ENCODE assay signal across 8 cellular contexts in genomic region chr3:141739731-141740130, GRCh38. TPM values are rescaled to one million over a fixed set of nuclear protein-coding genes. Genes with fewer than 3 reads are reported as not detected.
DNase-seq lines count a peak whose midpoint lies in the region; ATAC-seq and TF ChIP-seq lines count a peak whose summit lies in the region.

No MANE protein-coding gene starts in this region.

- intact Hi-C loops in heart left ventricle (cut with DNase I) (loop anchor here (2.0 to 10.0 kb wide), 15 partner anchors 58 to 535 kb away; partner anchors contain the start of gene ATP1B3 (in 4 of the 10)), left ventricle myocardium superior (cut with micrococcal nuclease) (loop anchor here (5.0 kb wide), 2 partner anchors 138 to 173 kb away; partner anchors contain the start of gene ATP1B3), ascending aorta (cut with DNase I) (loop anchor here (5.0 kb wide), 4 partner anchors 82 to 708 kb away; partner anchors contain the start of genes RASA2 and XRN1)

- H3K27me3 Mint-ChIP-seq in memory B cell: no peaks in the 10 kb centered on the region

- peaks cover 17% of the 10 kb centered on the region for H3K4me1 Mint-ChIP-seq in memory B cell

- H3K27ac Mint-ChIP-seq in memory B cell: peak overlapping the region; percentile 96

- peak overlapping the region in 7 of 12 donors; percentile 91 to 97 (median 96) for H3K27ac ChIP-seq in heart left ventricle
- H3K27ac ChIP-seq in ascending aorta: peak overlapping the region; percentile 93 to 99
- peak overlapping the region; percentile 90 to 96 (median 94) for H3K27ac ChIP-seq in upper lobe of left lung

- TF ChIP-seq EP300 in upper lobe of left lung (IDR thresholded peaks at IDR 0.05): no peak

- 74 to 80% (median 78%) methylated on average over 2 of the region's 2 CpGs for WGBS in heart left ventricle, 4 donors
- 71 to 72% methylated on average over 2 of the region's 2 CpGs for WGBS in upper lobe of left lung, 2 donors

- ATAC-seq in heart left ventricle (no peak), left ventricle myocardium superior (no peak), memory B cell (ENCODE audit: low read depth) (no peak), upper lobe of left lung (ENCODE audit: low FRiP score in 2 of 2) (no peak), HG02885 (IDR thresholded peaks at IDR 0.05; ENCODE audit: poor library complexity, unreplicated experiment) (no peak), HG03108 (IDR thresholded peaks at IDR 0.05; ENCODE audit: unreplicated experiment) (no peak)

- H3K4me1 ChIP-seq in heart left ventricle (peaks cover 0 to 53% (median 34%) of the 10 kb centered on the region in 12 donors), ascending aorta (peaks cover 0 to 31% of the 10 kb centered on the region in 2 donors), upper lobe of left lung (peaks cover 28 to 41% (median 31%) of the 10 kb centered on the region in 4 donors)

- H3K36me3 ChIP-seq in heart left ventricle: peaks cover 0 to 23% (median 20%) of the 10 kb centered on the region in 9 donors
- peaks cover 2 to 4% of the 10 kb centered on the region in 2 donors for H3K36me3 ChIP-seq in ascending aorta
- H3K36me3 ChIP-seq in upper lobe of left lung: peaks cover 0 to 7% (median 2%) of the 10 kb centered on the region in 4 donors

- TF ChIP-seq POLR2A in heart left ventricle (IDR thresholded peaks at IDR 0.05): no peak
- TF ChIP-seq POLR2A in upper lobe of left lung (IDR thresholded peaks at IDR 0.05): no peak

- H3K4me3 Mint-ChIP-seq in memory B cell: peak overlapping the region; percentile 99

- no peaks in the 10 kb centered on the region for H3K9me3 Mint-ChIP-seq in memory B cell

- no peaks in the 10 kb centered on the region for H3K9me3 ChIP-seq in heart left ventricle
- H3K9me3 ChIP-seq in ascending aorta: no peaks in the 10 kb centered on the region
- no peaks in the 10 kb centered on the region for H3K9me3 ChIP-seq in upper lobe of left lung

- H3K27me3 ChIP-seq in heart left ventricle: no peaks in the 10 kb centered on the region
- H3K27me3 ChIP-seq in ascending aorta: no peaks in the 10 kb centered on the region
- H3K27me3 ChIP-seq in upper lobe of left lung: no peaks in the 10 kb centered on the region

- H3K36me3 Mint-ChIP-seq in memory B cell: peaks cover 6% of the 10 kb centered on the region

- no peak for TF ChIP-seq CTCF in heart left ventricle (IDR thresholded peaks at IDR 0.05)
- TF ChIP-seq CTCF in ascending aorta (IDR thresholded peaks at IDR 0.05): no peak
- TF ChIP-seq CTCF in upper lobe of left lung (IDR thresholded peaks at IDR 0.05): no peak

- DNase-seq in heart left ventricle (no peak), left ventricle myocardium superior (no peak), ascending aorta (ENCODE audit: low spot score in 2 of 2) (no peak), memory B cell (ENCODE audit: low spot score in 2 of 2) (no peak), upper lobe of left lung (no peak), NCI-H1092 treated with DMSO at 0.1 percent for 48 hours (lab: John Stamatoyannopoulos, UW) (no peak)

- H3K4me3 ChIP-seq in heart left ventricle: peak overlapping the region in 10 of 12 donors; percentile 63 to 99 (median 94)
- peak overlapping the region; percentile 91 to 97 for H3K4me3 ChIP-seq in ascending aorta
- peak overlapping the region in 3 of 4 donors; percentile 70 to 90 (median 83) for H3K4me3 ChIP-seq in upper lobe of left lung

RNA-seq across cellular contexts. Expression of gene RNF7, which starts 1.6 kb away (rescaled TPM):
- total RNA-seq in heart left ventricle: 10 to 100 TPM; 73.0 to 95.3 (median 79.4) TPM
- 100 to 1,000 TPM in 1 of 2 donors, 10 to 100 TPM in 1; 91.3 to 197 TPM for polyA plus RNA-seq in heart left ventricle
- 85.0 TPM for total RNA-seq in left ventricle myocardium superior
- total RNA-seq in ascending aorta: 32.1 TPM
- 10 to 100 TPM in 5 of 6 donors, 1 to 10 TPM in 1; 9.4 to 76.3 (median 49.0) TPM for total RNA-seq in upper lobe of left lung

RNA-seq across cellular contexts. Expression of gene GRK7, which starts 23.5 kb away (rescaled TPM):
- total RNA-seq in heart left ventricle (under 1 TPM in 1 of 9 donors, not detected in 8; 0.13 TPM), left ventricle myocardium superior (not detected), ascending aorta (not detected), upper lobe of left lung (under 1 TPM in 1 of 6 donors, not detected in 5; 0.22 TPM)
- polyA plus RNA-seq in heart left ventricle: under 1 TPM in 1 of 2 donors, not detected in 1; 0.06 TPM
